In the genomic region with DNA sequence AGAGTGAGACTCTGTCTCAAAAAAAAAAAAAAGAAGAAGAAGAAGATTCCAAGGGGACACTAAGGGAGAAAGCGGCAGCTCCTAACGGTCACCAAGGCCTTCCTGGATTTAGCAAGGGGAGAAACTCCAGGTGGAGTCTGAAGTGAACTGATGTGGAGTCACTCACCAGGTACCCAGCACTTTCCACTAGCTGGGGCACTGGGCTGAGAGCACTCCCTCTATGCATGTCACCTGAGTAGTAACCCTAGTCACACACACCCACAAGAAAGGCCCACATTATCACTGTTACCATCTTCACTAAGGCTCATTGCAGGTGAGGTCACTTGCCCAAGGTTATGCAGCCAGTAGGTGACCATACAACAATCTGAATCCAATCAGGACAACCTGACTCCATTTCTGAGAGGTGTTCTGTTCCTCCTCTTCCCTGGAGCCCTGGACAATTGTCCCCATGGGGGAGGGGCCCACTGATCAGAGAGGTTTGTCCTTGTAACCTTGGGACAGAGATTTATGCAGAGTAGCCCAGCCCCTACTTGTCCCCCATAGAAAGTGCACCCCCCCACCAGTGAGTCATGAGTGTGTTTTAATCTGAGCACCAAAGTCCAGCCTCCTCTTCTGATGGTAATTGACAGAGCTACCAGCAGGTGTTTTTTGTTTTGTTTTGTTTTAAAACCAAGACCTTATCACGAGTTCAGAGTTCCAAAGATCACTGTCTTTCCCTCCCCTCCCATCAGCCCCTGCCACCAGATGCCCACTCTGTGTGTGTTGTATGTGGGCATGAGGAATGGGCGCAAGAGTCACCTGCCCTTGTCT, we compare ENCODE assay signal across 13 cellular contexts. TPM values are rescaled to one million over a fixed set of nuclear protein-coding genes. Genes with fewer than 3 reads are reported as not detected.
DNase-seq lines count a peak whose midpoint lies in the region; ATAC-seq and TF ChIP-seq lines count a peak whose summit lies in the region.
"Had no signal": no experiment of that assay in that cellular context is flagged by ENCODE, and none has a peak within 500 bp of the region (broad histone marks: within the 10 kb centered on the region; RNA-seq: fewer than 3 reads in every experiment).

No MANE protein-coding gene starts in this region.

- H3K4me1 Mint-ChIP-seq in activated CD4-positive, alpha-beta memory T cell treated with anti-CD3 and anti-CD28 coated beads, Interleukin-2, amount 10 ng/mL, durations not matched to agents 7 days and 5 days: peaks cover 85% of the 10 kb centered on the region

- 74% methylated on average over 4 of the region's 4 CpGs for WGBS in liver

- H3K27me3 ChIP-seq in liver (ENCODE audit: control insufficient read depth in 4 of 4, insufficient read depth in 4 of 4, low read length in 3 of 4): no peaks in the 10 kb centered on the region
- H3K27me3 ChIP-seq: BE2C had no signal

- H3K36me3 ChIP-seq in liver (ENCODE audit: control insufficient read depth in 4 of 4, insufficient read depth in 3 of 4, low read depth in 1 of 4, low read length in 3 of 4): no peaks in the 10 kb centered on the region
- H3K36me3 ChIP-seq: BE2C had no signal

- H3K27me3 Mint-ChIP-seq in activated CD4-positive, alpha-beta memory T cell treated with anti-CD3 and anti-CD28 coated beads, Interleukin-2, amount 10 ng/mL, durations not matched to agents 7 days and 5 days: no peaks in the 10 kb centered on the region

- intact Hi-C loops in Right ventricle myocardium superior (cut with DNase I): no loop called here

- peaks cover 3% of the 10 kb centered on the region for H3K36me3 Mint-ChIP-seq in activated CD4-positive, alpha-beta memory T cell treated with anti-CD3 and anti-CD28 coated beads, Interleukin-2, amount 10 ng/mL, durations not matched to agents 7 days and 5 days (ENCODE audit: low read depth)

- no peaks in the 10 kb centered on the region for H3K9me3 ChIP-seq in liver (ENCODE audit: control insufficient read depth in 4 of 4, low read length in 3 of 4)
- H3K9me3 ChIP-seq: BE2C had no signal

- POLR2A ChIA-PET in activated CD4-positive, alpha-beta memory T cell treated with anti-CD3 and anti-CD28 coated beads, Interleukin-2, amount 10 ng/mL, durations not matched to agents 7 days and 5 days (lab: Charles Lee): interaction anchor here (1.7 to 20.1 kb wide), 5 partner anchors 7 to 29 kb away, joined by 8 to 354 read pairs (median 202); partner anchors contain the start of gene SASH3

- H3K4me1 ChIP-seq in liver (ENCODE audit: control insufficient read depth in 4 of 4, insufficient read depth in 4 of 4, low read length in 3 of 4): peaks cover 2 to 17% (median 5%) of the 10 kb centered on the region in 4 donors
- H3K4me1 ChIP-seq: BE2C had no signal

- no peak overlapping the region for H3K4me3 Mint-ChIP-seq in activated CD4-positive, alpha-beta memory T cell treated with anti-CD3 and anti-CD28 coated beads, Interleukin-2, amount 10 ng/mL, durations not matched to agents 7 days and 5 days

- no peak for TF ChIP-seq RAD21 in liver (IDR thresholded peaks at IDR 0.05)

- DNase-seq in activated naive CD4-positive, alpha-beta T cell treated with Interleukin-2 at 50 U/mL for 16 hours: peak; percentile 20
- no peak for DNase-seq in activated naive CD4-positive, alpha-beta T cell (lab: John Stamatoyannopoulos, UW)
- no peak for DNase-seq in activated CD4-positive, alpha-beta memory T cell treated with anti-CD3 and anti-CD28 coated beads, Interleukin-2, amount 10 ng/mL, durations not matched to agents 7 days and 5 days
- no peak for DNase-seq in Right ventricle myocardium superior
- DNase-seq in stimulated activated naive CD4-positive, alpha-beta T cell treated with Interleukin-2 at 50 U/mL for 16 hours (lab: John Stamatoyannopoulos, UW): no peak
- DNase-seq: BE2C; NCI-H748 treated with DMSO at 0.1 percent for 48 hours; stimulated activated CD4-positive, alpha-beta T cell treated with anti-CD3 and anti-CD28 coated beads, Interleukin-1b, Interleukin-23, amount 100 ng/mL, for 48 hours had no signal

- no peak overlapping the region for H3K4me3 ChIP-seq in liver (ENCODE audit: low read depth in 1 of 3, low read length in 3 of 3)

- no peak for TF ChIP-seq CTCF in liver (IDR thresholded peaks at IDR 0.05; ENCODE audit: low read depth, low read length, missing input control)

- ATAC-seq in Right ventricle myocardium superior (ENCODE audit: poor library complexity) (no peak), HG02623 (IDR thresholded peaks at IDR 0.05; ENCODE audit: unreplicated experiment) (no peak), HG02885 (IDR thresholded peaks at IDR 0.05; ENCODE audit: poor library complexity, unreplicated experiment) (no peak)

- H3K27ac Mint-ChIP-seq in activated CD4-positive, alpha-beta memory T cell treated with anti-CD3 and anti-CD28 coated beads, Interleukin-2, amount 10 ng/mL, durations not matched to agents 7 days and 5 days: peak overlapping the region; percentile 95

- H3K27ac ChIP-seq in liver (ENCODE audit: low read depth in 1 of 2, low read length in 2 of 2): peak overlapping the region in 1 of 2 donors; percentile 54

- CTCF ChIA-PET in activated CD4-positive, alpha-beta memory T cell treated with anti-CD3 and anti-CD28 coated beads, Interleukin-2, amount 10 ng/mL, durations not matched to agents 7 days and 5 days (lab: Charles Lee): interaction anchor here (0.7 to 3.9 kb wide), 7 partner anchors 10 to 29 kb away, joined by 3 to 31 read pairs (median 6); no protein-coding TSS in a partner anchor

- no peaks in the 10 kb centered on the region for H3K9me3 Mint-ChIP-seq in activated CD4-positive, alpha-beta memory T cell treated with anti-CD3 and anti-CD28 coated beads, Interleukin-2, amount 10 ng/mL, durations not matched to agents 7 days and 5 days

- H3K9ac ChIP-seq in liver (ENCODE audit: low read depth in 1 of 2, low read length in 2 of 2): no peak overlapping the region

TF ChIP-seq in liver, 16 proteins besides CTCF, POLR2A, EP300 and RAD21:
- peak; percentile 50 for TF ChIP-seq SP1 (IDR thresholded peaks at IDR 0.05)
- TF ChIP-seq REST (IDR thresholded peaks at IDR 0.05): no peak
- TF ChIP-seq HNF4A (conservative IDR thresholded peaks at IDR 0.05): peak; percentile 68
- TF ChIP-seq NR2F2 (IDR thresholded peaks at IDR 0.05): no peak
- TF ChIP-seq RXRA (IDR thresholded peaks at IDR 0.05): peak in 1 of 2 donors; percentile 31
- TF ChIP-seq FOXA2 (IDR thresholded peaks at IDR 0.05): no peak
- TF ChIP-seq HNF4G (IDR thresholded peaks at IDR 0.05): no peak
- peak; percentile 39 for TF ChIP-seq ATF3 (IDR thresholded peaks at IDR 0.05)
- TF ChIP-seq MAX (IDR thresholded peaks at IDR 0.05): no peak
- no peak for TF ChIP-seq YY1 (IDR thresholded peaks at IDR 0.05)
- TF ChIP-seq EGR1 (IDR thresholded peaks at IDR 0.05; ENCODE audit: low read depth in 2 of 2): no peak
- no peak for TF ChIP-seq GABPA (IDR thresholded peaks at IDR 0.05 in 1 of 2, conservative IDR thresholded peaks at IDR 0.05 in 1 of 2)
- TF ChIP-seq JUND (IDR thresholded peaks at IDR 0.05): peak in 1 of 2 donors; percentile 44

RNA-seq across cellular contexts. Expression of gene SASH3, which starts 5.9 kb away (rescaled TPM):
- total RNA-seq in activated CD4-positive, alpha-beta memory T cell treated with anti-CD3 and anti-CD28 coated beads, Interleukin-2, amount 10 ng/mL, durations not matched to agents 7 days and 5 days: 100 to 1,000 TPM; 229 to 245 TPM
- total RNA-seq in liver (1 to 10 TPM; 4.5 to 9.5 TPM), Right ventricle myocardium superior (2.2 TPM)
- 1 to 10 TPM; 1.8 to 3.2 TPM for polyA plus RNA-seq in liver
- total RNA-seq: osteocyte had no signal

RNA-seq across cellular contexts. Expression of gene XPNPEP2, which starts 35.1 kb away (rescaled TPM):
- 1 to 10 TPM; 1.7 to 2.1 TPM for total RNA-seq in activated CD4-positive, alpha-beta memory T cell treated with anti-CD3 and anti-CD28 coated beads, Interleukin-2, amount 10 ng/mL, durations not matched to agents 7 days and 5 days
- 1 to 10 TPM in 1 of 2 donors, under 1 TPM in 1; 0.19 to 2.1 TPM for total RNA-seq in liver
- 10 to 100 TPM in 1 of 2 donors, 1 to 10 TPM in 1; 7.7 to 23.0 TPM for polyA plus RNA-seq in liver
- 0.73 TPM for total RNA-seq in Right ventricle myocardium superior
- polyA plus RNA-seq: keratinocyte had no signal

Comparison
In these comparisons a context has a peak if more than half of its experiments do, and no peak if none do; other contexts are left out.
1. RNA of gene SASH3, which starts 5.9 kb away (total RNA-seq): 229 to 245 TPM in activated CD4-positive, alpha-beta memory T cell treated with anti-CD3 and anti-CD28 coated beads, Interleukin-2, amount 10 ng/mL, durations not matched to agents 7 days and 5 days; 4.5 to 9.5 TPM in liver and 2.2 TPM in Right ventricle myocardium superior (single experiment); every median in the first group is over 10 times any median in the second.